In the genomic region with DNA sequence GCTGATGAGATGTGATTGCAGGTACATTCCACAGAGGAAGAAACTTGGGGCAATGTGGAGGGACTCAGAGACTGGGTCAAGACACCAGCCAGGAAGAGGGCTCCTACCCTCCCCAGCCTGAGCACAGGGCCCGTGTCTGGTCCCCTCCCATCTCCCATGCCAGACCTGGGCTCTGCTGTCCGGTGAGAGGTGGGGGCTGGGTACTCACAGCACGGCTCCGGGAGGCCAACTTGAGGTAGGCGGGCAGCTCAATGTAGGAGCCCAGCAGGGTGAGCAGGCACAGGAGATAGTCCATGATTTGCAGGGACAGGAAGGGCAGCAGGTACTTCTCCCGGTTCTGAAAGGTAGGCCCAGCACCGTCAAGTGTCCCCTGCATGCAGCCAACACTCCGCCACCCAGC, we compare ENCODE assay signal across 1 cellular context.
TF ChIP-seq lines count a peak whose summit lies in the region.

No MANE protein-coding gene starts in this region.

TF ChIP-seq in H1, 55 proteins besides CTCF, POLR2A, EP300 and RAD21:
- no peak for TF ChIP-seq JUN (IDR thresholded peaks at IDR 0.05; ENCODE audit: low read depth, low read length)
- TF ChIP-seq GTF2F1 (IDR thresholded peaks at IDR 0.05; ENCODE audit: borderline replicate concordance, low read depth, low read length) = no peak
- TF ChIP-seq GABPA (IDR thresholded peaks at IDR 0.05; ENCODE audit: borderline replicate concordance, insufficient read depth, low read length) = no peak
- no peak for TF ChIP-seq SRF (IDR thresholded peaks at IDR 0.05; ENCODE audit: low read depth, low read length)
- TF ChIP-seq RNF2 (IDR thresholded peaks at IDR 0.05; ENCODE audit: borderline replicate concordance, low read depth, low read length, missing control alignments, poor library complexity, severe bottlenecking) = no peak
- no peak for TF ChIP-seq CHD1 (IDR thresholded peaks at IDR 0.05; ENCODE audit: low read depth, low read length)
- no peak for TF ChIP-seq BCL11A (IDR thresholded peaks at IDR 0.05; ENCODE audit: low read depth in 2 of 2, low read length in 2 of 2)
- no peak for TF ChIP-seq SIN3A (conservative IDR thresholded peaks at IDR 0.05 in 1 of 2, IDR thresholded peaks at IDR 0.05 in 1 of 2; ENCODE audit: low read depth in 1 of 2, low read length in 2 of 2)
- TF ChIP-seq, protein P1, sequence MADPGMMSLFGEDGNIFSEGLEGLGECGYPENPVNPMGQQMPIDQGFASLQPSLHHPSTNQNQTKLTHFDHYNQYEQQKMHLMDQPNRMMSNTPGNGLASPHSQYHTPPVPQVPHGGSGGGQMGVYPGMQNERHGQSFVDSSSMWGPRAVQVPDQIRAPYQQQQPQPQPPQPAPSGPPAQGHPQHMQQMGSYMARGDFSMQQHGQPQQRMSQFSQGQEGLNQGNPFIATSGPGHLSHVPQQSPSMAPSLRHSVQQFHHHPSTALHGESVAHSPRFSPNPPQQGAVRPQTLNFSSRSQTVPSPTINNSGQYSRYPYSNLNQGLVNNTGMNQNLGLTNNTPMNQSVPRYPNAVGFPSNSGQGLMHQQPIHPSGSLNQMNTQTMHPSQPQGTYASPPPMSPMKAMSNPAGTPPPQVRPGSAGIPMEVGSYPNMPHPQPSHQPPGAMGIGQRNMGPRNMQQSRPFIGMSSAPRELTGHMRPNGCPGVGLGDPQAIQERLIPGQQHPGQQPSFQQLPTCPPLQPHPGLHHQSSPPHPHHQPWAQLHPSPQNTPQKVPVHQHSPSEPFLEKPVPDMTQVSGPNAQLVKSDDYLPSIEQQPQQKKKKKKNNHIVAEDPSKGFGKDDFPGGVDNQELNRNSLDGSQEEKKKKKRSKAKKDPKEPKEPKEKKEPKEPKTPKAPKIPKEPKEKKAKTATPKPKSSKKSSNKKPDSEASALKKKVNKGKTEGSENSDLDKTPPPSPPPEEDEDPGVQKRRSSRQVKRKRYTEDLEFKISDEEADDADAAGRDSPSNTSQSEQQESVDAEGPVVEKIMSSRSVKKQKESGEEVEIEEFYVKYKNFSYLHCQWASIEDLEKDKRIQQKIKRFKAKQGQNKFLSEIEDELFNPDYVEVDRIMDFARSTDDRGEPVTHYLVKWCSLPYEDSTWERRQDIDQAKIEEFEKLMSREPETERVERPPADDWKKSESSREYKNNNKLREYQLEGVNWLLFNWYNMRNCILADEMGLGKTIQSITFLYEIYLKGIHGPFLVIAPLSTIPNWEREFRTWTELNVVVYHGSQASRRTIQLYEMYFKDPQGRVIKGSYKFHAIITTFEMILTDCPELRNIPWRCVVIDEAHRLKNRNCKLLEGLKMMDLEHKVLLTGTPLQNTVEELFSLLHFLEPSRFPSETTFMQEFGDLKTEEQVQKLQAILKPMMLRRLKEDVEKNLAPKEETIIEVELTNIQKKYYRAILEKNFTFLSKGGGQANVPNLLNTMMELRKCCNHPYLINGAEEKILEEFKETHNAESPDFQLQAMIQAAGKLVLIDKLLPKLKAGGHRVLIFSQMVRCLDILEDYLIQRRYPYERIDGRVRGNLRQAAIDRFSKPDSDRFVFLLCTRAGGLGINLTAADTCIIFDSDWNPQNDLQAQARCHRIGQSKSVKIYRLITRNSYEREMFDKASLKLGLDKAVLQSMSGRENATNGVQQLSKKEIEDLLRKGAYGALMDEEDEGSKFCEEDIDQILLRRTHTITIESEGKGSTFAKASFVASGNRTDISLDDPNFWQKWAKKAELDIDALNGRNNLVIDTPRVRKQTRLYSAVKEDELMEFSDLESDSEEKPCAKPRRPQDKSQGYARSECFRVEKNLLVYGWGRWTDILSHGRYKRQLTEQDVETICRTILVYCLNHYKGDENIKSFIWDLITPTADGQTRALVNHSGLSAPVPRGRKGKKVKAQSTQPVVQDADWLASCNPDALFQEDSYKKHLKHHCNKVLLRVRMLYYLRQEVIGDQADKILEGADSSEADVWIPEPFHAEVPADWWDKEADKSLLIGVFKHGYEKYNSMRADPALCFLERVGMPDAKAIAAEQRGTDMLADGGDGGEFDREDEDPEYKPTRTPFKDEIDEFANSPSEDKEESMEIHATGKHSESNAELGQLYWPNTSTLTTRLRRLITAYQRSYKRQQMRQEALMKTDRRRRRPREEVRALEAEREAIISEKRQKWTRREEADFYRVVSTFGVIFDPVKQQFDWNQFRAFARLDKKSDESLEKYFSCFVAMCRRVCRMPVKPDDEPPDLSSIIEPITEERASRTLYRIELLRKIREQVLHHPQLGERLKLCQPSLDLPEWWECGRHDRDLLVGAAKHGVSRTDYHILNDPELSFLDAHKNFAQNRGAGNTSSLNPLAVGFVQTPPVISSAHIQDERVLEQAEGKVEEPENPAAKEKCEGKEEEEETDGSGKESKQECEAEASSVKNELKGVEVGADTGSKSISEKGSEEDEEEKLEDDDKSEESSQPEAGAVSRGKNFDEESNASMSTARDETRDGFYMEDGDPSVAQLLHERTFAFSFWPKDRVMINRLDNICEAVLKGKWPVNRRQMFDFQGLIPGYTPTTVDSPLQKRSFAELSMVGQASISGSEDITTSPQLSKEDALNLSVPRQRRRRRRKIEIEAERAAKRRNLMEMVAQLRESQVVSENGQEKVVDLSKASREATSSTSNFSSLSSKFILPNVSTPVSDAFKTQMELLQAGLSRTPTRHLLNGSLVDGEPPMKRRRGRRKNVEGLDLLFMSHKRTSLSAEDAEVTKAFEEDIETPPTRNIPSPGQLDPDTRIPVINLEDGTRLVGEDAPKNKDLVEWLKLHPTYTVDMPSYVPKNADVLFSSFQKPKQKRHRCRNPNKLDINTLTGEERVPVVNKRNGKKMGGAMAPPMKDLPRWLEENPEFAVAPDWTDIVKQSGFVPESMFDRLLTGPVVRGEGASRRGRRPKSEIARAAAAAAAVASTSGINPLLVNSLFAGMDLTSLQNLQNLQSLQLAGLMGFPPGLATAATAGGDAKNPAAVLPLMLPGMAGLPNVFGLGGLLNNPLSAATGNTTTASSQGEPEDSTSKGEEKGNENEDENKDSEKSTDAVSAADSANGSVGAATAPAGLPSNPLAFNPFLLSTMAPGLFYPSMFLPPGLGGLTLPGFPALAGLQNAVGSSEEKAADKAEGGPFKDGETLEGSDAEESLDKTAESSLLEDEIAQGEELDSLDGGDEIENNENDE (IDR thresholded peaks at IDR 0.05; ENCODE audit: insufficient replicate concordance, low read length) = no peak
TF ChIP-seq in H1: peak in this region for 0.
